18 cellular contexts compared by ENCODE assay signal in the genomic region with DNA sequence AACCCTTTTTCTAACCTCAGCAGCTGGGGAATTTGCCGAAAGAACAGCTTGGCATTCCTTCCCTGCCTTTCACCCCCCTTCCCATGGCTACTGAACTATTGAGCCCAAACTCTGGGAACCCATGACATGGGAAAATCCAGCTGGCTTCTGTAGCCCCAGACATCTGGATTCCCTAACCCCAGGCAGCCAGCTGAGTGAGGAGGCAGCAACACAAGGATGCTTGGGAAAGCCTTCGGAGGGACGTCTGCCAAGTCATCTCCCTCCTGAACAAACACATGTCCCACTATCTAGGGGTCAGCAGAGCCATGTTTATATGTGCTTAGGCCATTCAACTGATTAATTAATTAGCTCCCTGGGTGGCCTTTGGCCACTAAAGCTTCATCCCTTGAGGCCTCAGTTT. TPM values are rescaled to one million over a fixed set of nuclear protein-coding genes. Genes with fewer than 3 reads are reported as not detected.
DNase-seq lines count a peak whose midpoint lies in the region; ATAC-seq and TF ChIP-seq lines count a peak whose summit lies in the region.
"Had no signal": no experiment of that assay in that cellular context is flagged by ENCODE, and none has a peak within 500 bp of the region (broad histone marks: within the 10 kb centered on the region; RNA-seq: fewer than 3 reads in every experiment).

No MANE protein-coding gene starts in this region.

- ATAC-seq in GM18867 (IDR thresholded peaks at IDR 0.05; ENCODE audit: unreplicated experiment) (no peak), GM18505 (IDR thresholded peaks at IDR 0.05; ENCODE audit: unreplicated experiment) (no peak), HG03469 (IDR thresholded peaks at IDR 0.05; ENCODE audit: unreplicated experiment) (no peak)
- ATAC-seq: WTC11 had no signal

- no peak for TF ChIP-seq POLR2A in GM18505 (IDR thresholded peaks at IDR 0.05; ENCODE audit: borderline replicate concordance, extremely low read depth, insufficient read depth, insufficient read length)

- H3K9me3 ChIP-seq in AG04450 (ENCODE audit: control insufficient read depth, insufficient read depth, low read length) = no peaks in the 10 kb centered on the region
- no peaks in the 10 kb centered on the region for H3K9me3 ChIP-seq in colonic mucosa
- no peaks in the 10 kb centered on the region for H3K9me3 ChIP-seq in right atrium auricular region
- H3K9me3 ChIP-seq: Caco-2 had no signal

- intact Hi-C loops in colonic mucosa (cut with DNase I) (no loop called here), posterior vena cava (cut with DNase I) (no loop called here)

- H3K27me3 ChIP-seq in AG04450 (ENCODE audit: control insufficient read depth, insufficient read depth, low read length) (peaks cover 44% of the 10 kb centered on the region), colonic mucosa (no peaks in the 10 kb centered on the region), right atrium auricular region (no peaks in the 10 kb centered on the region)

- CTCF ChIA-PET in AG04450 (lab: Charles Lee) = interaction anchor here (0.7 to 8.0 kb wide), 2 partner anchors 47 to 75 kb away, joined by 3 to 119 read pairs; no protein-coding TSS in a partner anchor

- POLR2A ChIA-PET in AG04450 (lab: Yijun Ruan, JAX) = interaction anchor here (1.7 kb wide), 1 partner anchor 10 kb away, joined by 5 read pairs; no protein-coding TSS in a partner anchor

- no peak overlapping the region for H3K9ac ChIP-seq in colonic mucosa (ENCODE audit: low read depth in 2 of 2, low read length in 2 of 2)

- DNase-seq in AG04450 (ENCODE audit: low read depth, low spot score) (no peak), colonic mucosa (peak; percentile 36), right atrium auricular region (ENCODE audit: low spot score) (peak; percentile 76), posterior vena cava (ENCODE audit: low spot score) (peak; percentile 82), SKM-1 treated with dmso at 0.1 percent for 144 hours (lab: John Stamatoyannopoulos, UW; ENCODE audit: unreplicated experiment) (no peak)
- DNase-seq: Caco-2, mesendoderm, NCI-H2107, NCI-H82, RPMI8226 had no signal

- TF ChIP-seq CTCF in AG04450 (IDR thresholded peaks at IDR 0.05; ENCODE audit: low read depth, low read length) = no peak
- no peak for TF ChIP-seq CTCF in colonic mucosa (IDR thresholded peaks at IDR 0.05)
- no peak for TF ChIP-seq CTCF in right atrium auricular region (IDR thresholded peaks at IDR 0.05)

- H3K4me1 ChIP-seq in colonic mucosa = no peaks in the 10 kb centered on the region
- H3K4me1 ChIP-seq in right atrium auricular region = peaks cover 0 to 50% of the 10 kb centered on the region in 2 donors
- H3K4me1 ChIP-seq: Caco-2 had no signal

- H3K36me3 ChIP-seq in colonic mucosa (no peaks in the 10 kb centered on the region), right atrium auricular region (no peaks in the 10 kb centered on the region)

- peak overlapping the region; percentile 31 for H3K27ac ChIP-seq in AG04450 (ENCODE audit: low read depth, low read length)
- no peak overlapping the region for H3K27ac ChIP-seq in colonic mucosa
- H3K27ac ChIP-seq in right atrium auricular region = peak overlapping the region in 1 of 2 donors; percentile 31

- no peak overlapping the region for H3K4me3 ChIP-seq in AG04450 (ENCODE audit: low read depth, low read length)
- no peak overlapping the region for H3K4me3 ChIP-seq in colonic mucosa
- H3K4me3 ChIP-seq in right atrium auricular region = no peak overlapping the region

RNA-seq across cellular contexts. Expression of gene LRRC55, which starts 21.6 kb away (rescaled TPM):
- not detected in 2 replicates for polyA plus RNA-seq in AG04450 (2011; rRNA removed)
- polyA minus RNA-seq in AG04450 (2011; rRNA and poly(A)+ RNA removed) = not detected in 2 replicates
- total RNA-seq in colonic mucosa = under 1 TPM; 0.10 to 0.27 TPM
- total RNA-seq in right atrium auricular region = not detected
- not detected for total RNA-seq in posterior vena cava
- total RNA-seq: activated CD8-positive, alpha-beta memory T cell treated with anti-CD3 and anti-CD28 coated beads for 36 hours; astrocyte; Caco-2; HT1080; osteocyte had no signal

RNA-seq across cellular contexts. Expression of gene APLNR, which starts 33.7 kb away (rescaled TPM):
- not detected in 2 replicates for polyA plus RNA-seq in AG04450 (2011; rRNA removed)
- polyA minus RNA-seq in AG04450 (2011; rRNA and poly(A)+ RNA removed) = not detected in 2 replicates
- 1 to 10 TPM; 2.5 to 7.1 TPM for total RNA-seq in colonic mucosa
- total RNA-seq in right atrium auricular region = 10 to 100 TPM in 1 of 2 donors, 1 to 10 TPM in 1; 6.3 to 13.6 TPM
- 10 to 100 TPM; 14.6 to 20.8 TPM for total RNA-seq in posterior vena cava
- total RNA-seq: activated CD8-positive, alpha-beta memory T cell treated with anti-CD3 and anti-CD28 coated beads for 36 hours; astrocyte; Caco-2; HT1080; osteocyte had no signal

Comparison
In these comparisons a context has a peak if more than half of its experiments do, and no peak if none do; other contexts are left out.
1. DNase-seq: peak in colonic mucosa (single experiment), right atrium auricular region (single experiment) and posterior vena cava (single experiment); none in AG04450 (single experiment) and SKM-1 treated with dmso at 0.1 percent for 144 hours (single experiment).